Comparison of ENCODE assay signal across 15 cellular contexts in the genomic region with DNA sequence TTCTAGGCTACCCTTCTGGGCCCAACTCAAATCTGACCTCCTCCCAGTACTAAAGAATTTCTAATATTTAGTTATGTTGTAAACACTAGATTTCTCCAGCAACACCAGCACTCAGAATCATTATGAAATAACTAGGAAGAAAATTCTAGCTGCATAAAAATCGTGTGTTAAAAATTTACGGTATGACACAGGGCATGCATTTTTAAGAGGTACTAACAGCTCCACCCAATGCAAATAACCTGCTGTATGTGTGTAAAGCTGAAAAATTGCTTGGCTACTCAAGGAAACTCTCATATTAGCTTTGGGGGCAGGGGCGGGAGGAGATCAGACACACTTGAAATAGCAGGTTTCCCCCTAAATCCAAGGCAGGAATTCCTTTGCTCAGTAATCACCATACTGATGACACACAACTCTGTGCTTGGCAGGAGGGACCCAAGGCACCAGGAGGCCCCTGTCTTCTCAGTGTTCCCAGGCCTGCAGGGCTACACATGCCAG. TPM values are rescaled to one million over a fixed set of nuclear protein-coding genes. Genes with fewer than 3 reads are reported as not detected.
DNase-seq lines count a peak whose midpoint lies in the region; ATAC-seq and TF ChIP-seq lines count a peak whose summit lies in the region.
"Had no signal": no experiment of that assay in that cellular context is flagged by ENCODE, and none has a peak within 500 bp of the region (broad histone marks: within the 10 kb centered on the region; RNA-seq: fewer than 3 reads in every experiment).

No MANE protein-coding gene starts in this region.

- H3K4me3 ChIP-seq in AG09309 (ENCODE audit: control insufficient read depth, low read depth, low read length), result no peak overlapping the region
- no peak overlapping the region for H3K4me3 ChIP-seq in mesendoderm (ENCODE audit: low read length)
- H3K4me3 ChIP-seq in CD4-positive, alpha-beta memory T cell (ENCODE audit: low read length in 2 of 2), result no peak overlapping the region

- H3K4me2 ChIP-seq in mesendoderm (ENCODE audit: low read length), result no peak overlapping the region

- no peak overlapping the region for H3K27ac ChIP-seq in mesendoderm (ENCODE audit: low read depth, low read length)
- H3K27ac ChIP-seq in CD4-positive, alpha-beta memory T cell (ENCODE audit: low read depth, low read length), result no peak overlapping the region

- H3K18ac ChIP-seq in mesendoderm (ENCODE audit: low read length), result no peak overlapping the region

- no peak overlapping the region for H4K8ac ChIP-seq in mesendoderm (ENCODE audit: low read depth, low read length)

- peaks cover 18% of the 10 kb centered on the region for H3K79me1 ChIP-seq in mesendoderm (ENCODE audit: low read length)

- H3K36me3 Mint-ChIP-seq in CD4-positive, alpha-beta memory T cell, result peaks cover 45 to 74% of the 10 kb centered on the region in 2 donors

- POLR2A ChIA-PET in CD4-positive, alpha-beta memory T cell (lab: Charles Lee; ENCODE audit: partially characterized antibody), result no interaction called here

- no peak overlapping the region for H3K9ac ChIP-seq in mesendoderm (ENCODE audit: low read length)

- no peaks in the 10 kb centered on the region for H3K4me1 ChIP-seq in mesendoderm (ENCODE audit: control insufficient read depth, low read depth, low read length)
- peaks cover 15% of the 10 kb centered on the region for H3K4me1 ChIP-seq in CD4-positive, alpha-beta memory T cell (ENCODE audit: insufficient read depth, low read length)

- no peak overlapping the region for H3K23ac ChIP-seq in mesendoderm (ENCODE audit: low read length)

- H3K9me3 Mint-ChIP-seq in CD4-positive, alpha-beta memory T cell, result no peaks in the 10 kb centered on the region

- no peak overlapping the region for H2AK5ac ChIP-seq in mesendoderm (ENCODE audit: low read length)

- peak; percentile 18 for DNase-seq in AG09309 (ENCODE audit: low read depth)
- peak; percentile 22 for DNase-seq in HK-2 (ENCODE audit: unreplicated experiment)
- DNase-seq in dedifferentiated amniotic fluid mesenchymal stem cell (ENCODE audit: extremely low spot score), result peak; percentile 49
- DNase-seq in mesendoderm, result peak; percentile 28
- no peak for DNase-seq in CD1c-positive myeloid dendritic cell (ENCODE audit: extremely low spot score)
- no peak for DNase-seq in NCI-H187 (lab: John Stamatoyannopoulos, UW)
- DNase-seq in CD4-positive, alpha-beta memory T cell, result no peak
- DNase-seq: activated CD8-positive, alpha-beta memory T cell treated with anti-CD3 and anti-CD28 coated beads for 24 hours; effector CD4-positive, alpha-beta T cell; hippocampal formation; midbrain; stimulated activated CD4-positive, alpha-beta T cell treated with anti-CD3 and anti-CD28 coated beads, Interleukin-4, amount 100 ng/mL, for 1 hour; stimulated activated naive CD4-positive, alpha-beta T cell treated with Interleukin-2 at 50 U/mL for 16 hours; T-helper 1 cell had no signal

- H3K4me1 Mint-ChIP-seq in CD4-positive, alpha-beta memory T cell, result peaks cover 21 to 45% (median 36%) of the 10 kb centered on the region in 4 donors

- no peak overlapping the region for H3K4ac ChIP-seq in mesendoderm (ENCODE audit: low read depth, low read length)

- no peak overlapping the region for H3K56ac ChIP-seq in mesendoderm (ENCODE audit: low read length)

- no peak for TF ChIP-seq CTCF in AG09309 (IDR thresholded peaks at IDR 0.05; ENCODE audit: control insufficient read depth, insufficient read depth, low read depth, low read length, missing control alignments)

- no peak overlapping the region for H4K5ac ChIP-seq in mesendoderm (ENCODE audit: low read length)

- H3K27me3 ChIP-seq in mesendoderm (ENCODE audit: insufficient read depth, low read length, poor library complexity), result no peaks in the 10 kb centered on the region
- H3K27me3 ChIP-seq in CD4-positive, alpha-beta memory T cell (ENCODE audit: insufficient read depth, low read length), result no peaks in the 10 kb centered on the region

- H3K4me3 Mint-ChIP-seq in CD4-positive, alpha-beta memory T cell, result no peak overlapping the region

- CTCF ChIA-PET in CD4-positive, alpha-beta memory T cell (lab: Charles Lee; ENCODE audit: partially characterized antibody), result interaction anchor here (0.9 kb wide), 1 partner anchor 17 kb away, joined by 3 read pairs; no protein-coding TSS in a partner anchor

- H2BK5ac ChIP-seq in mesendoderm (ENCODE audit: low read length), result no peak overlapping the region

- WGBS in mesendoderm (ENCODE audit: extremely low coverage, insufficient coverage, low lambda C conversion rate), result no CpG with 5 or more reads among the region's 3 CpGs

- no peak overlapping the region for H2BK15ac ChIP-seq in mesendoderm (replicated peaks; ENCODE audit: low read depth)

- peaks cover 3% of the 10 kb centered on the region for H3K36me3 ChIP-seq in mesendoderm (ENCODE audit: control insufficient read depth, insufficient read depth, low read length)
- H3K36me3 ChIP-seq in CD4-positive, alpha-beta memory T cell (ENCODE audit: insufficient read depth, low read length), result peaks cover 34% of the 10 kb centered on the region

- no peaks in the 10 kb centered on the region for H3K79me2 ChIP-seq in mesendoderm (ENCODE audit: control insufficient read depth, insufficient read depth, low read length)

- no peak overlapping the region for H2BK120ac ChIP-seq in mesendoderm (ENCODE audit: low read depth, low read length)

- ATAC-seq in HG02870 (IDR thresholded peaks at IDR 0.05; ENCODE audit: unreplicated experiment), result no peak

- H3K27me3 Mint-ChIP-seq in CD4-positive, alpha-beta memory T cell, result no peaks in the 10 kb centered on the region

- H3K9me3 ChIP-seq in CD4-positive, alpha-beta memory T cell (ENCODE audit: control insufficient read depth in 1 of 2, low read length in 2 of 2), result no peaks in the 10 kb centered on the region

- intact Hi-C loops in CD4-positive, alpha-beta memory T cell (cut with micrococcal nuclease), result no loop called here

- H3K27ac Mint-ChIP-seq in CD4-positive, alpha-beta memory T cell, result peak overlapping the region in 1 of 7 donors; percentile 18

RNA-seq across cellular contexts. Expression of gene MACROH2A1, which starts 27.2 kb away (rescaled TPM):
- polyA plus RNA-seq in mesendoderm (2013, experiment 1 of 2), result 89.6 TPM
- 91.7 TPM for polyA plus RNA-seq in mesendoderm (2013, experiment 2 of 2)
- 100 to 1,000 TPM; 100 to 104 TPM for total RNA-seq in CD4-positive, alpha-beta memory T cell
- polyA plus RNA-seq in CD4-positive, alpha-beta memory T cell, result 100 to 1,000 TPM; 112 to 181 TPM

Comparison
In these comparisons a context has a peak if more than half of its experiments do, and no peak if none do; other contexts are left out.
1. DNase-seq: peak in AG09309 (single experiment), HK-2 (single experiment), dedifferentiated amniotic fluid mesenchymal stem cell (single experiment) and mesendoderm (single experiment); none in CD1c-positive myeloid dendritic cell (single experiment), NCI-H187 (0 of 2) and CD4-positive, alpha-beta memory T cell (0 of 5).